Comparison of ENCODE assay signal across 1 cellular context in genomic region chr7:156617215-156617614, GRCh38.
TF ChIP-seq lines count a peak whose summit lies in the region.

No MANE protein-coding gene starts in this region.

TF ChIP-seq in liver, 16 proteins besides CTCF, POLR2A, EP300 and RAD21 (continued from another document):
- no peak for TF ChIP-seq MAX (IDR thresholded peaks at IDR 0.05)
- no peak for TF ChIP-seq ATF3 (IDR thresholded peaks at IDR 0.05)
- no peak for TF ChIP-seq SP1 (IDR thresholded peaks at IDR 0.05)
- no peak for TF ChIP-seq GABPA (IDR thresholded peaks at IDR 0.05 in 1 of 2, conservative IDR thresholded peaks at IDR 0.05 in 1 of 2)
- no peak for TF ChIP-seq FOXA2 (IDR thresholded peaks at IDR 0.05)
- no peak for TF ChIP-seq HNF4A (conservative IDR thresholded peaks at IDR 0.05)
- TF ChIP-seq JUND (IDR thresholded peaks at IDR 0.05): no peak
